24 cellular contexts compared by ENCODE assay signal in the genomic region with DNA sequence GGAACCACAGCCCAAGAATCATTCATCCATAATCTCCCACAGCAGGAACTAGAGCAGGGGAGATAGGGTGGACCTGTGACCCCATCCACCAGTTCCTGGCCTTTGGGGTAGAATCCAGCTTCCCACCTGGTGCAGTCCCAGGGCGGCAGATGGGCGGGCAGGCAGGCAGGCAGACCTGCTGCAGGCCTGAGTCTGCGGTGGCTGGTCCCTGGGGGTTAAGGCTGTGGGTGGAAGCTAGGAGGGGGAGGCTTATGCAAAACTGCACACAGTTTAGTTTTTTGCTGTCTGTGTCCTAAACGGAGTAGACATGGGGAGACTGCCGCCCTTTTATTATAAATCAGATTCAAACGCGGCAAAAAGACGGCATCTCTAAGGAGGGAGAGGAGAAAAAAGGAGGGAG. TPM values are rescaled to one million over a fixed set of nuclear protein-coding genes. Genes with fewer than 3 reads are reported as not detected.
DNase-seq lines count a peak whose midpoint lies in the region; ATAC-seq and TF ChIP-seq lines count a peak whose summit lies in the region.
"Had no signal": no experiment of that assay in that cellular context is flagged by ENCODE, and none has a peak within 500 bp of the region (broad histone marks: within the 10 kb centered on the region; RNA-seq: fewer than 3 reads in every experiment).

No MANE protein-coding gene starts in this region.

- no peak overlapping the region for H3K4me3 Mint-ChIP-seq in activated naive CD8-positive, alpha-beta T cell treated with anti-CD3 and anti-CD28 coated beads for 36 hours
- H3K4me3 Mint-ChIP-seq: activated naive CD4-positive, alpha-beta T cell treated with anti-CD3 and anti-CD28 coated beads, Interleukin-2, amount 50 U/mL, for 24 hours; H9; naive thymus-derived CD4-positive, alpha-beta T cell had no signal

- H3K27me3 Mint-ChIP-seq in activated naive CD8-positive, alpha-beta T cell treated with anti-CD3 and anti-CD28 coated beads for 36 hours = peaks cover 44% of the 10 kb centered on the region

- peaks cover 5% of the 10 kb centered on the region for H3K4me1 Mint-ChIP-seq in activated naive CD8-positive, alpha-beta T cell treated with anti-CD3 and anti-CD28 coated beads for 36 hours

- H3K27ac Mint-ChIP-seq in activated naive CD8-positive, alpha-beta T cell treated with anti-CD3 and anti-CD28 coated beads for 36 hours = no peak overlapping the region
- H3K27ac Mint-ChIP-seq: activated naive CD4-positive, alpha-beta T cell treated with anti-CD3 and anti-CD28 coated beads, Interleukin-2, amount 50 U/mL, for 24 hours; H9; naive thymus-derived CD4-positive, alpha-beta T cell had no signal

- H3K27ac ChIP-seq in HEK293 (ENCODE audit: extremely low read depth, low read depth, low read length) = no peak overlapping the region
- H3K27ac ChIP-seq: testis had no signal

- peak; percentile 60 for DNase-seq in GM13976 (ENCODE audit: low spot score)
- peak; percentile 60 for DNase-seq in NCI-H1436 (lab: John Stamatoyannopoulos, UW)
- DNase-seq in germinal center (ENCODE audit: low spot score) = peak; percentile 73
- DNase-seq in NCI-H1048 (lab: John Stamatoyannopoulos, UW) = no peak
- no peak for DNase-seq in NCI-H1105 (lab: John Stamatoyannopoulos, UW)
- DNase-seq in activated naive CD8-positive, alpha-beta T cell treated with anti-CD3 and anti-CD28 coated beads for 36 hours = no peak
- DNase-seq: activated CD4-positive, alpha-beta T cell treated with anti-CD3 and anti-CD28 coated beads for 1 hour; activated CD8-positive, alpha-beta memory T cell treated with anti-CD3 and anti-CD28 coated beads, Interleukin-2, amount 50 U/mL, for 4 hours; DMS53; H9; MG63; naive thymus-derived CD4-positive, alpha-beta T cell; stimulated activated CD4-positive, alpha-beta T cell treated with anti-CD3 and anti-CD28 coated beads, Interleukin-15, amount 100 ng/mL, for 24 hours; T-helper 2 cell; testis had no signal

- no peak for ATAC-seq in GM18505 (IDR thresholded peaks at IDR 0.05; ENCODE audit: unreplicated experiment)
- ATAC-seq: naive thymus-derived CD4-positive, alpha-beta T cell had no signal

- TF ChIP-seq CTCF in GM13976 (IDR thresholded peaks at IDR 0.05; ENCODE audit: borderline replicate concordance, control extremely low read depth, extremely low read depth, insufficient read depth, missing control alignments) (no peak), HEK293 (tag by site-specific recombination; IDR thresholded peaks at IDR 0.05) (no peak)

- no peaks in the 10 kb centered on the region for H3K9me3 ChIP-seq in HEK293 (ENCODE audit: control insufficient read depth, insufficient read depth, low read depth, low read length)
- H3K9me3 ChIP-seq: MG63, testis had no signal

- no peak for TF ChIP-seq POLR2A in GM18505 (IDR thresholded peaks at IDR 0.05; ENCODE audit: borderline replicate concordance, extremely low read depth, insufficient read depth, insufficient read length)

- CTCF ChIA-PET in HEK293 (lab: Yijun Ruan, JAX) = interaction anchor here (0.6 to 1.4 kb wide), 2 partner anchors 16 to 49 kb away, joined by 3 to 4 read pairs; no protein-coding TSS in a partner anchor

- H3K4me3 ChIP-seq in HEK293 (ENCODE audit: low read depth, low read length) = no peak overlapping the region
- H3K4me3 ChIP-seq: MG63, testis had no signal

- H3K9me3 Mint-ChIP-seq in activated naive CD8-positive, alpha-beta T cell treated with anti-CD3 and anti-CD28 coated beads for 36 hours = no peaks in the 10 kb centered on the region
- H3K9me3 Mint-ChIP-seq: activated naive CD4-positive, alpha-beta T cell treated with anti-CD3 and anti-CD28 coated beads, Interleukin-2, amount 50 U/mL, for 24 hours had no signal

- in situ Hi-C loops in GM13976 (cut with MboI; ENCODE audit: low sequenced_read_pairs, unreplicated experiment) = loop anchor here (10.0 kb wide), 1 partner anchor 81 kb away; no protein-coding TSS in a partner anchor

- no peaks in the 10 kb centered on the region for H3K36me3 Mint-ChIP-seq in activated naive CD8-positive, alpha-beta T cell treated with anti-CD3 and anti-CD28 coated beads for 36 hours

- POLR2A ChIA-PET in HEK293 (lab: Yijun Ruan, JAX) = no interaction called here

- no peaks in the 10 kb centered on the region for H3K36me3 ChIP-seq in HEK293 (ENCODE audit: control insufficient read depth in 2 of 2, insufficient read depth in 1 of 2, low read length in 2 of 2)
- H3K36me3 ChIP-seq: MG63 had no signal

- H3K4me1 ChIP-seq in HEK293 (ENCODE audit: control insufficient read depth, insufficient read depth, low read length) = no peaks in the 10 kb centered on the region

TF ChIP-seq in HEK293, 187 proteins besides CTCF, POLR2A, EP300 and RAD21 (continues in another document):
- TF ChIP-seq ZNF132 (tag by site-specific recombination; IDR thresholded peaks at IDR 0.05; ENCODE audit: borderline replicate concordance) (no peak), GFI1B (tag by site-specific recombination; IDR thresholded peaks at IDR 0.05) (no peak), ZFHX2 (tag by site-specific recombination; conservative IDR thresholded peaks at IDR 0.05) (peak; percentile 69), ZBTB48 (tag by site-specific recombination; IDR thresholded peaks at IDR 0.05) (no peak), ZNF555 (tag by site-specific recombination; conservative IDR thresholded peaks at IDR 0.05) (no peak), ZNF843 (tag by site-specific recombination; IDR thresholded peaks at IDR 0.05) (no peak), EGR2 (tag by site-specific recombination; IDR thresholded peaks at IDR 0.05; ENCODE audit: low read depth) (peak; percentile 58)
- TF ChIP-seq, protein P1, sequence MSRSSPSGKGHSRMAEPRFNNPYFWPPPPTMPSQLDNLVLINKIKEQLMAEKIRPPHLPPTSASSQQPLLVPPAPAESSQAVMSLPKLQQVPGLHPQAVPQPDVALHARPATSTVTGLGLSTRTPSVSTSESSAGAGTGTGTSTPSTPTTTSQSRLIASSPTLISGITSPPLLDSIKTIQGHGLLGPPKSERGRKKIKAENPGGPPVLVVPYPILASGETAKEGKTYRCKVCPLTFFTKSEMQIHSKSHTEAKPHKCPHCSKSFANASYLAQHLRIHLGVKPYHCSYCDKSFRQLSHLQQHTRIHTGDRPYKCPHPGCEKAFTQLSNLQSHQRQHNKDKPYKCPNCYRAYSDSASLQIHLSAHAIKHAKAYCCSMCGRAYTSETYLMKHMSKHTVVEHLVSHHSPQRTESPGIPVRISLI (tag by site-specific recombination; IDR thresholded peaks at IDR 0.05) = no peak
- TF ChIP-seq, protein P2, sequence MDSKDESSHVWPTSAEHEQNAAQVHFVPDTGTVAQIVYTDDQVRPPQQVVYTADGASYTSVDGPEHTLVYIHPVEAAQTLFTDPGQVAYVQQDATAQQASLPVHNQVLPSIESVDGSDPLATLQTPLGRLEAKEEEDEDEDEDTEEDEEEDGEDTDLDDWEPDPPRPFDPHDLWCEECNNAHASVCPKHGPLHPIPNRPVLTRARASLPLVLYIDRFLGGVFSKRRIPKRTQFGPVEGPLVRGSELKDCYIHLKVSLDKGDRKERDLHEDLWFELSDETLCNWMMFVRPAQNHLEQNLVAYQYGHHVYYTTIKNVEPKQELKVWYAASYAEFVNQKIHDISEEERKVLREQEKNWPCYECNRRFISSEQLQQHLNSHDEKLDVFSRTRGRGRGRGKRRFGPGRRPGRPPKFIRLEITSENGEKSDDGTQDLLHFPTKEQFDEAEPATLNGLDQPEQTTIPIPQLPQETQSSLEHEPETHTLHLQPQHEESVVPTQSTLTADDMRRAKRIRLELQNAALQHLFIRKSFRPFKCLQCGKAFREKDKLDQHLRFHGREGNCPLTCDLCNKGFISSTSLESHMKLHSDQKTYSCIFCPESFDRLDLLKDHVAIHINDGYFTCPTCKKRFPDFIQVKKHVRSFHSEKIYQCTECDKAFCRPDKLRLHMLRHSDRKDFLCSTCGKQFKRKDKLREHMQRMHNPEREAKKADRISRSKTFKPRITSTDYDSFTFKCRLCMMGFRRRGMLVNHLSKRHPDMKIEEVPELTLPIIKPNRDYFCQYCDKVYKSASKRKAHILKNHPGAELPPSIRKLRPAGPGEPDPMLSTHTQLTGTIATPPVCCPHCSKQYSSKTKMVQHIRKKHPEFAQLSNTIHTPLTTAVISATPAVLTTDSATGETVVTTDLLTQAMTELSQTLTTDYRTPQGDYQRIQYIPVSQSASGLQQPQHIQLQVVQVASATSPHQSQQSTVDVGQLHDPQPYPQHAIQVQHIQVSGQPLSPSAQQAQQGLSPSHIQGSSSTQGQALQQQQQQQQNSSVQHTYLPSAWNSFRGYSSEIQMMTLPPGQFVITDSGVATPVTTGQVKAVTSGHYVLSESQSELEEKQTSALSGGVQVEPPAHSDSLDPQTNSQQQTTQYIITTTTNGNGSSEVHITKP (tag by site-specific recombination; IDR thresholded peaks at IDR 0.05) = no peak
- TF ChIP-seq, protein P3, sequence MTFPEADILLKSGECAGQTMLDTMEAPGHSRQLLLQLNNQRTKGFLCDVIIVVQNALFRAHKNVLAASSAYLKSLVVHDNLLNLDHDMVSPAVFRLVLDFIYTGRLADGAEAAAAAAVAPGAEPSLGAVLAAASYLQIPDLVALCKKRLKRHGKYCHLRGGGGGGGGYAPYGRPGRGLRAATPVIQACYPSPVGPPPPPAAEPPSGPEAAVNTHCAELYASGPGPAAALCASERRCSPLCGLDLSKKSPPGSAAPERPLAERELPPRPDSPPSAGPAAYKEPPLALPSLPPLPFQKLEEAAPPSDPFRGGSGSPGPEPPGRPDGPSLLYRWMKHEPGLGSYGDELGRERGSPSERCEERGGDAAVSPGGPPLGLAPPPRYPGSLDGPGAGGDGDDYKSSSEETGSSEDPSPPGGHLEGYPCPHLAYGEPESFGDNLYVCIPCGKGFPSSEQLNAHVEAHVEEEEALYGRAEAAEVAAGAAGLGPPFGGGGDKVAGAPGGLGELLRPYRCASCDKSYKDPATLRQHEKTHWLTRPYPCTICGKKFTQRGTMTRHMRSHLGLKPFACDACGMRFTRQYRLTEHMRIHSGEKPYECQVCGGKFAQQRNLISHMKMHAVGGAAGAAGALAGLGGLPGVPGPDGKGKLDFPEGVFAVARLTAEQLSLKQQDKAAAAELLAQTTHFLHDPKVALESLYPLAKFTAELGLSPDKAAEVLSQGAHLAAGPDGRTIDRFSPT (tag by site-specific recombination; IDR thresholded peaks at IDR 0.05) = no peak
- TF ChIP-seq, protein P4, sequence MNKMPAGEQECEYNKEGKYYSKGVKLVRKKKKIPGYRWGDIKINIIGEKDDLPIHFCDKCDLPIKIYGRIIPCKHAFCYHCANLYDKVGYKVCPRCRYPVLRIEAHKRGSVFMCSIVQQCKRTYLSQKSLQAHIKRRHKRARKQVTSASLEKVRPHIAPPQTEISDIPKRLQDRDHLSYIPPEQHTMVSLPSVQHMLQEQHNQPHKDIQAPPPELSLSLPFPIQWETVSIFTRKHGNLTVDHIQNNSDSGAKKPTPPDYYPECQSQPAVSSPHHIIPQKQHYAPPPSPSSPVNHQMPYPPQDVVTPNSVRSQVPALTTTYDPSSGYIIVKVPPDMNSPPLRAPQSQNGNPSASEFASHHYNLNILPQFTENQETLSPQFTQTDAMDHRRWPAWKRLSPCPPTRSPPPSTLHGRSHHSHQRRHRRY (tag by site-specific recombination; IDR thresholded peaks at IDR 0.05) = no peak

RNA-seq across cellular contexts. Expression of a gene that starts 4.5 kb away (rescaled TPM):
- 1 to 10 TPM; 8.1 to 8.7 TPM for total RNA-seq in activated naive CD8-positive, alpha-beta T cell treated with anti-CD3 and anti-CD28 coated beads for 36 hours
- total RNA-seq: HT-29 had no signal

RNA-seq across cellular contexts. Expression of a gene that starts 37.2 kb away (rescaled TPM):
- total RNA-seq in activated naive CD8-positive, alpha-beta T cell treated with anti-CD3 and anti-CD28 coated beads for 36 hours = not detected
- total RNA-seq: fibroblast of villous mesenchyme, H9, HT-29, lower leg skin, NCI-H460, pulmonary artery endothelial cell, RPMI7951 had no signal

Comparison
In these comparisons a context has a peak if more than half of its experiments do, and no peak if none do; other contexts are left out.
1. DNase-seq: peak in GM13976 (single experiment), NCI-H1436 (single experiment) and germinal center (single experiment); none in NCI-H1048 (single experiment), NCI-H1105 (single experiment) and activated naive CD8-positive, alpha-beta T cell treated with anti-CD3 and anti-CD28 coated beads for 36 hours (single experiment).